15 cellular contexts compared by ENCODE assay signal in genomic region chr6:2478200-2478599, GRCh38.
DNase-seq lines count a peak whose midpoint lies in the region; FAIRE-seq and TF ChIP-seq lines count a peak whose summit lies in the region.
"Had no signal": no experiment of that assay in that cellular context is flagged by ENCODE, and none has a peak within 500 bp of the region (broad histone marks: within the 10 kb centered on the region; RNA-seq: fewer than 3 reads in every experiment).

No MANE protein-coding gene starts in this region.

- DNase-seq in Daoy (ENCODE audit: low read depth) = peak; percentile 33
- peak; percentile 64 to 68 for DNase-seq in SHP77 (lab: John Stamatoyannopoulos, UW)
- DNase-seq in glomerular visceral epithelial cell (ENCODE audit: extremely low spot score) = peak; percentile 30
- peak; percentile 35 for DNase-seq in non-pigmented ciliary epithelial cell (ENCODE audit: low read depth)
- no peak for DNase-seq in globus pallidus (ENCODE audit: low spot score)
- DNase-seq in GM12892 (ENCODE audit: insufficient read length) = no peak
- DNase-seq in activated CD8-positive, alpha-beta memory T cell treated with anti-CD3 and anti-CD28 coated beads, Interleukin-2, amount 50 U/mL, for 4 hours = no peak
- DNase-seq in GM12891 (ENCODE audit: insufficient read length, low spot score) = no peak
- DNase-seq: C1 segment of cervical spinal cord; cerebellar nuclear complex; Kasumi-1; NCI-H2171; ovary; stimulated activated CD4-positive, alpha-beta T cell treated with anti-CD3 and anti-CD28 coated beads, Interleukin-4, amount 100 ng/mL, for 1 hour had no signal

- TF ChIP-seq POLR2A in GM12892 (IDR thresholded peaks at IDR 0.05; ENCODE audit: low read depth, low read length) (no peak), GM12891 (IDR thresholded peaks at IDR 0.05; ENCODE audit: low read depth, low read length) (no peak)

- FAIRE-seq in GM12892 (lab: Jason Lieb, UNC) (no peak), GM12891 (lab: Jason Lieb, UNC) (no peak)
- FAIRE-seq: keratinocyte had no signal

TF ChIP-seq in GM12891, 5 proteins besides CTCF, POLR2A, EP300 and RAD21:
- TF ChIP-seq POLR2AphosphoS5 (IDR thresholded peaks at IDR 0.05; ENCODE audit: low read depth, low read length) = no peak
- no peak for TF ChIP-seq SPI1 (IDR thresholded peaks at IDR 0.05; ENCODE audit: low read depth, low read length)
- TF ChIP-seq TAF1 (IDR thresholded peaks at IDR 0.05; ENCODE audit: low read depth, low read length) = no peak

Comparison
In these comparisons a context has a peak if more than half of its experiments do, and no peak if none do; other contexts are left out.
1. DNase-seq: peak in Daoy (single experiment), SHP77 (2 of 2), glomerular visceral epithelial cell (single experiment) and non-pigmented ciliary epithelial cell (single experiment); none in globus pallidus (single experiment), GM12892 (single experiment), activated CD8-positive, alpha-beta memory T cell treated with anti-CD3 and anti-CD28 coated beads, Interleukin-2, amount 50 U/mL, for 4 hours (single experiment) and GM12891 (single experiment).